ENCODE assay signal across 31 cellular contexts in the genomic region with DNA sequence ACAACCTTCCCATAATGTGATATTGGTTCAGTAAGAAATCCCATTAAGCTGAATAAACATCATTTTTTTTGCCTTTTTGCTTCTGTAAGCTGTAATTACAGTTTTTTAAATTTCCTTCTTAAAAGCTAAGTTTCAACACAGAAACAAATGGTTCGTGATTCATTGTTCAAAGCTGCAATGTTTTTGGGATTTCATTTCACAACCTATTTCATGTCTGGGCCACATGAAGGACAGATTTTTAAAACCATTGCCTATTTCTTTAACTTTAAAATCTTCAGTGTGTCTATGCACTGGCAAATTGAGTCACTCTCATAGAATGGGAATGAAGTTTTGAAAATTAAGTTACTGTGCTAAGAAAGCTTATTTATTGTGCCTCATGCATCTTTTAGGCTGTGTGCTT.
"Had no signal": no experiment of that assay in that cellular context is flagged by ENCODE, and none has a peak within 500 bp of the region (broad histone marks: within the 10 kb centered on the region; RNA-seq: fewer than 3 reads in every experiment).

No MANE protein-coding gene starts in this region.

- H3K27me3 ChIP-seq: ascending aorta, breast epithelium, colonic mucosa, esophagus squamous epithelium, gastroesophageal sphincter, heart right ventricle had no signal

- H3K36me3 ChIP-seq: ascending aorta, breast epithelium, cardiac muscle cell, colonic mucosa, esophagus squamous epithelium, gastroesophageal sphincter, heart right ventricle, WERI-Rb-1 had no signal

- DNase-seq: activated B cell treated with CpG ODN at 0.5 μM for 24 hours; activated CD4-positive, alpha-beta T cell treated with anti-CD3 and anti-CD28 coated beads for 48 hours; activated CD4-positive, alpha-beta T cell treated with anti-CD3 and anti-CD28 coated beads, Interleukin-2, amount 50 U/mL, for 1 hour; activated CD4-positive, alpha-beta T cell treated with anti-CD3 and anti-CD28 coated beads, Interleukin-2, amount 50 U/mL, for 48 hours; activated CD8-positive, alpha-beta memory T cell treated with anti-CD3 and anti-CD28 coated beads for 24 hours; activated CD8-positive, alpha-beta T cell treated with anti-CD3 and anti-CD28 coated beads for 36 hours; activated effector memory CD4-positive, alpha-beta T cell treated with Interleukin-2 at 50 U/mL for 16 hours; activated gamma-delta T cell treated with Interleukin-2 at 50 U/mL for 16 hours; activated naive CD4-positive, alpha-beta T cell treated with Interleukin-2 at 50 U/mL for 16 hours; activated naive CD8-positive, alpha-beta T cell treated with anti-CD3 and anti-CD28 coated beads for 36 hours; activated naive CD8-positive, alpha-beta T cell treated with anti-CD3 and anti-CD28 coated beads, Interleukin-2, amount 50 U/mL, for 24 hours; activated T-cell treated with anti-CD3 and anti-CD28 coated beads, Interleukin-2, amount 50 U/mL, for 4 hours; central memory CD4-positive, alpha-beta T cell; cerebellar nuclear complex; colonic mucosa; dorsolateral prefrontal cortex; effector memory CD8-positive, alpha-beta T cell; erythroblast; esophagus squamous epithelium; foreskin melanocyte; heart right ventricle; T-helper 1 cell; T-helper 17 cell; T1000; WERI-Rb-1 had no signal

- ATAC-seq: activated CD4-positive, CD25-positive, alpha-beta regulatory T cell treated with anti-CD3 and anti-CD28 coated beads, Interleukin-2, amount 50 U/mL, for 24 hours; activated CD8-positive, alpha-beta T cell treated with anti-CD3 and anti-CD28 coated beads for 36 hours; activated naive CD8-positive, alpha-beta T cell treated with anti-CD3 and anti-CD28 coated beads, Interleukin-2, amount 50 U/mL, for 24 hours; activated T-cell treated with anti-CD3 and anti-CD28 coated beads, Interleukin-2, amount 50 U/mL, for 4 hours; activated T-helper 17 cell treated with anti-CD3 and anti-CD28 coated beads, Interleukin-2, amount 50 U/mL, for 72 hours; effector memory CD8-positive, alpha-beta T cell; gastroesophageal sphincter; heart right ventricle; T-helper 17 cell had no signal

- H3K9me3 ChIP-seq: ascending aorta, breast epithelium, colonic mucosa, esophagus squamous epithelium, gastroesophageal sphincter, heart right ventricle had no signal

- H3K4me1 ChIP-seq: ascending aorta, breast epithelium, colonic mucosa, esophagus squamous epithelium, gastroesophageal sphincter, heart right ventricle had no signal

- H3K4me3 ChIP-seq: ascending aorta, breast epithelium, cardiac muscle cell, colonic mucosa, dorsolateral prefrontal cortex, esophagus squamous epithelium, gastroesophageal sphincter, heart right ventricle had no signal

- H3K27ac ChIP-seq: ascending aorta, breast epithelium, cardiac muscle cell, colonic mucosa, dorsolateral prefrontal cortex, esophagus squamous epithelium, gastroesophageal sphincter, heart right ventricle, WERI-Rb-1 had no signal
